Comparison of ENCODE assay signal across 22 cellular contexts in the genomic region with DNA sequence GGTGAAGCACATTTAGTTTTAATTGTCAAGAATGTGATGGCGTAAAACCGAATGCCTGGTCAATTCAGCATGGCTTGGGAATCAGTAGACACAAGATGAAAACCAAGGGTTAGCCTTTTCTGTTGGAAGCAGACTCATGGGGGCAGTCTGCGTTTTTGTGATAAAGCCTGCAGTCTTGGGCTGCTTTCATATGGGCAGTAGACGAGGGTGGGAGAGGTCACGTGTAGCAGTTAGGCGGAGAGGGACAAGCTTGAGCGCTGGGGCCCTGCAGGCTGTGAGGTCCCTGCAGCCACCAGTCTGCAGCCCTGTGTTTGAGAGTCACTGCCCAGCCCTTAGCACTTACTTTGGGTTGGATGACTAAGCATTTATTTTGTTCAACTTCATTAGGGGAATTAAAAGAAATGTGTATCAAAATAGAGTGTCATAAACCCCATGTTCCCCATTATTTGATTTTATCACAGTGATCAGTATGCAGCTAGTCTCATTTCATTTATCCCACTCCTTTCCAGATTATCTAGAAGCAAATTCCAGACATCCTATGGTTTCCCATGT. TPM values are rescaled to one million over a fixed set of nuclear protein-coding genes. Genes with fewer than 3 reads are reported as not detected.
DNase-seq lines count a peak whose midpoint lies in the region; ATAC-seq, FAIRE-seq and TF ChIP-seq lines count a peak whose summit lies in the region.
"Had no signal": no experiment of that assay in that cellular context is flagged by ENCODE, and none has a peak within 500 bp of the region (broad histone marks: within the 10 kb centered on the region; RNA-seq: fewer than 3 reads in every experiment).

No MANE protein-coding gene starts in this region.

- H3K79me1 ChIP-seq in mesendoderm (ENCODE audit: low read length), result no peaks in the 10 kb centered on the region

- H3K27me3 Mint-ChIP-seq in CD14-positive monocyte (ENCODE audit: low read depth in 3 of 3) (no peaks in the 10 kb centered on the region), HFFc6 (ENCODE audit: insufficient read depth) (peaks cover 4% of the 10 kb centered on the region)

- DNase-seq in CD14-positive monocyte (ENCODE audit: low spot score) (no peak), HFFc6 (no peak), K562 (ENCODE audit: extremely low read depth in 1 of 4, low spot score in 3 of 4) (peak; percentile 32 to 82 (median 55)), mesendoderm (peak; percentile 19), occipital lobe (lab: John Stamatoyannopoulos, UW) (no peak), NCI-H187 treated with DMSO at 0.1 percent for 48 hours (lab: John Stamatoyannopoulos, UW) (no peak)
- DNase-seq in stimulated activated CD4-positive, alpha-beta T cell treated with anti-CD3 and anti-CD28 coated beads, Interleukin-4, amount 100 ng/mL, for 1 hour, result no peak
- DNase-seq: activated CD4-positive, alpha-beta T cell treated with anti-CD3 and anti-CD28 coated beads for 4 hours; activated naive CD4-positive, alpha-beta T cell treated with anti-CD3 and anti-CD28 coated beads for 36 hours; central memory CD4-positive, alpha-beta T cell; DMS79 treated with DMSO at 0.1 percent for 48 hours; dorsolateral prefrontal cortex; gastrocnemius medialis; HCEC 1CT; natural killer cell; NCI-H146; NCI-H2171 treated with DMSO at 0.1 percent for 48 hours; NCI-H69; stimulated activated CD4-positive, alpha-beta T cell treated with anti-CD3 and anti-CD28 coated beads, Interleukin-2, amount 100 ng/mL, for 24 hours had no signal

- no peak overlapping the region for H2AFZ ChIP-seq in K562 (ENCODE audit: low read depth, low read length)

- H3K4me1 Mint-ChIP-seq in CD14-positive monocyte (peaks cover 35% of the 10 kb centered on the region), HFFc6 (ENCODE audit: low read depth) (peaks cover 8% of the 10 kb centered on the region)
- H3K4me1 Mint-ChIP-seq: mesothelial cell of epicardium had no signal

- H3K9me1 ChIP-seq in K562 (ENCODE audit: control insufficient read depth, insufficient read depth, low read length), result no peaks in the 10 kb centered on the region

- H3K4ac ChIP-seq in mesendoderm (ENCODE audit: low read depth, low read length), result no peak overlapping the region

- no peak overlapping the region for H2BK5ac ChIP-seq in mesendoderm (ENCODE audit: low read length)

- H3K27ac ChIP-seq in K562 (ENCODE audit: extremely low read depth, low read depth, low read length), result peak overlapping the region; percentile 25; the same call in 1 of the 3 replicates
- no peak overlapping the region for H3K27ac ChIP-seq in mesendoderm (ENCODE audit: low read depth, low read length)
- H3K27ac ChIP-seq: gastrocnemius medialis, upper lobe of left lung had no signal

- H3K4me2 ChIP-seq in K562 (ENCODE audit: insufficient read depth, low read length) (no peak overlapping the region; the same call in 1 of the 2 replicates), mesendoderm (ENCODE audit: low read length) (no peak overlapping the region)

- CTCF ChIA-PET in K562 (lab: Yijun Ruan, JAX; ENCODE audit: low intra/inter-chr PET ratio), result no interaction called here

- H3K9me3 ChIP-seq in K562 (replicated peaks; ENCODE audit: control insufficient read depth, insufficient read depth, low read depth, low read length), result no peaks in the 10 kb centered on the region
- H3K9me3 ChIP-seq: gastrocnemius medialis, upper lobe of left lung had no signal

- H3K4me3 ChIP-seq in K562 (no peak overlapping the region), mesendoderm (ENCODE audit: low read length) (no peak overlapping the region)
- H3K4me3 ChIP-seq: dorsolateral prefrontal cortex, gastrocnemius medialis, upper lobe of left lung had no signal

- H3K9me3 Mint-ChIP-seq in CD14-positive monocyte (peaks cover 0 to 2% (median 0%) of the 10 kb centered on the region in 7 donors), HFFc6 (no peaks in the 10 kb centered on the region)
- H3K9me3 Mint-ChIP-seq: activated naive CD4-positive, alpha-beta T cell treated with anti-CD3 and anti-CD28 coated beads for 36 hours; mesothelial cell of epicardium; natural killer cell had no signal

- H3K18ac ChIP-seq in mesendoderm (ENCODE audit: low read length), result no peak overlapping the region

- H3K27me3 ChIP-seq in K562 (ENCODE audit: control insufficient read depth in 2 of 2, insufficient read depth in 2 of 2, low read length in 2 of 2) (no peaks in the 10 kb centered on the region), mesendoderm (ENCODE audit: insufficient read depth, low read length, poor library complexity) (no peaks in the 10 kb centered on the region)
- H3K27me3 ChIP-seq: dorsolateral prefrontal cortex, gastrocnemius medialis, upper lobe of left lung had no signal

- H3K27ac Mint-ChIP-seq in CD14-positive monocyte (peak overlapping the region in 5 of 7 donors; percentile 48 to 97 (median 66)), HFFc6 (peak overlapping the region; percentile 51)
- H3K27ac Mint-ChIP-seq: mesothelial cell of epicardium had no signal

- ATAC-seq in K562, result peak; percentile 89
- ATAC-seq in GM18909 (IDR thresholded peaks at IDR 0.05; ENCODE audit: poor library complexity, unreplicated experiment), result no peak
- ATAC-seq: gastrocnemius medialis, natural killer cell had no signal

- no peak overlapping the region for H2BK120ac ChIP-seq in mesendoderm (ENCODE audit: low read depth, low read length)

- intact Hi-C loops in CD14-positive monocyte (cut with micrococcal nuclease) (no loop called here), K562 (cut with micrococcal nuclease) (no loop called here)

- H3K23ac ChIP-seq in mesendoderm (ENCODE audit: low read length), result no peak overlapping the region

- H3K4me3 Mint-ChIP-seq in CD14-positive monocyte (no peak overlapping the region), HFFc6 (no peak overlapping the region)
- H3K4me3 Mint-ChIP-seq: activated naive CD4-positive, alpha-beta T cell treated with anti-CD3 and anti-CD28 coated beads for 36 hours; mesothelial cell of epicardium; natural killer cell had no signal

- H2AK5ac ChIP-seq in mesendoderm (ENCODE audit: low read length), result no peak overlapping the region

- H3K9ac ChIP-seq in K562 (ENCODE audit: insufficient read depth in 1 of 2, low read depth in 2 of 2, low read length in 2 of 2), result no peak overlapping the region; a peak in 2 of 4 replicates
- no peak overlapping the region for H3K9ac ChIP-seq in mesendoderm (ENCODE audit: low read length)

- H4K20me1 ChIP-seq in K562 (replicated peaks; ENCODE audit: control insufficient read depth, insufficient read depth, low read length), result no peaks in the 10 kb centered on the region

- BruUV-seq in K562 (replicated peaks; lab: Mats Ljungman, UMichigan), result no TSS peak

- no peak overlapping the region for H3K56ac ChIP-seq in mesendoderm (ENCODE audit: low read length)

- no peak overlapping the region for H2BK15ac ChIP-seq in mesendoderm (replicated peaks; ENCODE audit: low read depth)

- H3K36me3 ChIP-seq in K562 (ENCODE audit: control insufficient read depth, insufficient read depth, low read length) (peaks cover 88% of the 10 kb centered on the region), mesendoderm (ENCODE audit: control insufficient read depth, insufficient read depth, low read length) (peaks cover 7% of the 10 kb centered on the region)

- no peak for TF ChIP-seq RAD21 in K562 (CRISPR knock-in tag; conservative IDR thresholded peaks at IDR 0.05 in 1 of 2, IDR thresholded peaks at IDR 0.05 in 1 of 2)

- in situ Hi-C loops in K562 (cut with MboI), result no loop called here

- 45% methylated on average over 6 of the region's 7 CpGs for WGBS in K562 (ENCODE audit: insufficient coverage, low coverage, missing lambda C conversion rate)
- WGBS in mesendoderm (ENCODE audit: extremely low coverage, insufficient coverage, low lambda C conversion rate), result no CpG with 5 or more reads among the region's 7 CpGs

- TF ChIP-seq CTCF in CD14-positive monocyte (IDR thresholded peaks at IDR 0.05) (no peak), HFFc6 (IDR thresholded peaks at IDR 0.05) (no peak), K562 (IDR thresholded peaks at IDR 0.05 in 2 of 3, conservative IDR thresholded peaks at IDR 0.05 in 1 of 3; ENCODE audit: insufficient read depth in 2 of 3, low read depth in 1 of 3, low read length in 3 of 3) (no peak)

- POLR2A ChIA-PET in K562 (lab: Yijun Ruan, JAX), result interaction anchor here (0.6 to 0.7 kb wide), 3 partner anchors 16 to 42 kb away, joined by 3 read pairs; no protein-coding TSS in a partner anchor

- TF ChIP-seq POLR2A in K562 (conservative IDR thresholded peaks at IDR 0.05), result no peak

- no peak for TF ChIP-seq EP300 in K562 (IDR thresholded peaks at IDR 0.05; ENCODE audit: low read length)

- H3K36me3 Mint-ChIP-seq in CD14-positive monocyte, result peaks cover 67 to 69% of the 10 kb centered on the region in 2 donors
- H3K36me3 Mint-ChIP-seq in HFFc6 (ENCODE audit: low read depth), result peaks cover 24% of the 10 kb centered on the region

- no peaks in the 10 kb centered on the region for H3K79me2 ChIP-seq in K562 (ENCODE audit: control insufficient read depth, insufficient read depth, low read length)
- no peaks in the 10 kb centered on the region for H3K79me2 ChIP-seq in mesendoderm (ENCODE audit: control insufficient read depth, insufficient read depth, low read length)

- H4K5ac ChIP-seq in mesendoderm (ENCODE audit: low read length), result no peak overlapping the region

- H3K4me1 ChIP-seq in K562 (replicated peaks in 1 of 2; ENCODE audit: control insufficient read depth in 2 of 2, insufficient read depth in 2 of 2, low read length in 2 of 2), result peaks cover 4 to 12% of the 10 kb centered on the region in 2 experiments; a peak in 4 of 5 replicates
- H3K4me1 ChIP-seq in mesendoderm (ENCODE audit: control insufficient read depth, low read depth, low read length), result peaks cover 14% of the 10 kb centered on the region
- H3K4me1 ChIP-seq: gastrocnemius medialis had no signal

- FAIRE-seq in K562 (lab: Jason Lieb, UNC), result peak; percentile 90

- no peak overlapping the region for H4K8ac ChIP-seq in mesendoderm (ENCODE audit: low read depth, low read length)

RNA-seq across cellular contexts. Expression of a gene that starts 37.2 kb away (rescaled TPM):
- polyA plus RNA-seq in CD14-positive monocyte (under 1 TPM; 0.65 to 0.81 TPM), K562 (2011; rRNA removed) (6.5 and 8.3 TPM in 2 replicates), K562 (2014; fragmentation: Illumina TruSeq; extraction: Trizol) (29.8 and 32.3 TPM in 2 replicates), K562 (2014; fragmentation: Nextera tagmentation; extraction: Ambion mirVana) (1 to 10 TPM; 4.5 to 6.7 TPM), K562 (2014; rRNA removed) (22.2 and 23.5 TPM in 2 replicates)
- 10 to 100 TPM; 27.5 to 35.3 (median 30.4) TPM for total RNA-seq in HFFc6 (2021; fragmentation: NEBNext Ultra II Directional; extraction: Animal tissue kit (Norgen Biotek cat#: 25700))
- 149 and 175 TPM in 2 replicates for total RNA-seq in K562 (2011; cell fraction: chromatin; rRNA removed; ENCODE audit: low replicate concordance)
- 61.2 and 71.2 TPM in 2 replicates for total RNA-seq in K562 (2011; cell fraction: nucleolus; rRNA removed)
- total RNA-seq in K562 (2011; cell fraction: nucleoplasm; rRNA removed), result 111 and 165 TPM in 2 replicates
- total RNA-seq in K562 (2014; rRNA removed) (7.7 and 12.2 TPM in 2 replicates), K562 (2014; rRNA removed; fragmentation: Illumina TruSeq; extraction: Trizol) (7.0 TPM in 2 replicates), K562 (2015; rRNA removed; fragmentation: Illumina TruSeq; extraction: Trizol) (6.9 and 8.1 TPM in 2 replicates), K562 (2021) (49.2 and 58.0 TPM in 2 replicates), occipital lobe (11.7 TPM)
- polyA plus RNA-seq in K562 (2011; cell fraction: cytosol; rRNA removed), result 5.4 and 6.5 TPM in 2 replicates
- 38.0 and 44.2 TPM in 2 replicates for polyA plus RNA-seq in K562 (2011; cell fraction: nucleus; rRNA removed)
- 27.7 and 40.7 TPM in 2 replicates for polyA plus RNA-seq in K562 (2012)
- 13.1 and 16.0 TPM in 2 replicates for polyA minus RNA-seq in K562 (2011; rRNA and poly(A)+ RNA removed)
- 17.0 and 23.8 TPM in 2 replicates for polyA minus RNA-seq in K562 (2011; cell fraction: cytosol; rRNA and poly(A)+ RNA removed)
- 18.7 and 27.0 TPM in 2 replicates for polyA minus RNA-seq in K562 (2011; cell fraction: nucleus; rRNA and poly(A)+ RNA removed)
- 17.2 TPM for polyA plus RNA-seq in mesendoderm (2013, experiment 1 of 2)
- 15.3 TPM for polyA plus RNA-seq in mesendoderm (2013, experiment 2 of 2)

RNA-seq across cellular contexts. Expression of a gene that starts 57.8 kb away (rescaled TPM):
- 1 to 10 TPM; 5.1 to 6.9 TPM for polyA plus RNA-seq in CD14-positive monocyte
- total RNA-seq in HFFc6 (2021; fragmentation: NEBNext Ultra II Directional; extraction: Animal tissue kit (Norgen Biotek cat#: 25700)), result 10 to 100 TPM; 26.2 to 37.7 (median 29.8) TPM
- 97.0 and 232 TPM in 2 replicates for total RNA-seq in K562 (2011; cell fraction: chromatin; rRNA removed; ENCODE audit: low replicate concordance)
- 140 and 151 TPM in 2 replicates for total RNA-seq in K562 (2011; cell fraction: nucleolus; rRNA removed)
- total RNA-seq in K562 (2011; cell fraction: nucleoplasm; rRNA removed), result 123 and 134 TPM in 2 replicates
- total RNA-seq in K562 (2014; rRNA removed), result 35.6 and 53.2 TPM in 2 replicates
- total RNA-seq in K562 (2014; rRNA removed; fragmentation: Illumina TruSeq; extraction: Trizol), result 13.6 and 16.4 TPM in 2 replicates
- total RNA-seq in K562 (2015; rRNA removed; fragmentation: Illumina TruSeq; extraction: Trizol), result 29.7 and 30.0 TPM in 2 replicates
- total RNA-seq in K562 (2021), result 79.3 and 90.8 TPM in 2 replicates
- 27.9 and 36.5 TPM in 2 replicates for polyA plus RNA-seq in K562 (2011; rRNA removed)
- 28.1 and 41.6 TPM in 2 replicates for polyA plus RNA-seq in K562 (2011; cell fraction: cytosol; rRNA removed)
- polyA plus RNA-seq in K562 (2011; cell fraction: nucleus; rRNA removed), result 56.2 and 84.8 TPM in 2 replicates
- polyA plus RNA-seq in K562 (2012), result 37.5 and 51.4 TPM in 2 replicates
- polyA plus RNA-seq in K562 (2014; fragmentation: Illumina TruSeq; extraction: Trizol), result 30.3 and 39.8 TPM in 2 replicates
- polyA plus RNA-seq in K562 (2014; fragmentation: Nextera tagmentation; extraction: Ambion mirVana), result 1 to 10 TPM; 1.9 to 3.8 TPM
- polyA plus RNA-seq in K562 (2014; rRNA removed), result 71.4 and 73.4 TPM in 2 replicates
- polyA minus RNA-seq in K562 (2011; rRNA and poly(A)+ RNA removed), result 16.8 and 21.8 TPM in 2 replicates
- polyA minus RNA-seq in K562 (2011; cell fraction: cytosol; rRNA and poly(A)+ RNA removed), result 30.8 and 32.0 TPM in 2 replicates
- 27.3 and 32.4 TPM in 2 replicates for polyA minus RNA-seq in K562 (2011; cell fraction: nucleus; rRNA and poly(A)+ RNA removed)
- polyA plus RNA-seq in mesendoderm (2013, experiment 1 of 2), result 46.5 TPM
- 46.4 TPM for polyA plus RNA-seq in mesendoderm (2013, experiment 2 of 2)
- 5.6 TPM for total RNA-seq in occipital lobe

Comparison
In these comparisons a context has a peak if more than half of its experiments do, and no peak if none do; other contexts are left out.
1. DNase-seq: peak in K562 (4 of 4) and mesendoderm (single experiment); none in CD14-positive monocyte (single experiment), HFFc6 (single experiment), stimulated activated CD4-positive, alpha-beta T cell treated with anti-CD3 and anti-CD28 coated beads, Interleukin-4, amount 100 ng/mL, for 1 hour (single experiment), occipital lobe (single experiment) and NCI-H187 treated with DMSO at 0.1 percent for 48 hours (single experiment).